ENCODE assay signal across 1 cellular context in the genomic region with DNA sequence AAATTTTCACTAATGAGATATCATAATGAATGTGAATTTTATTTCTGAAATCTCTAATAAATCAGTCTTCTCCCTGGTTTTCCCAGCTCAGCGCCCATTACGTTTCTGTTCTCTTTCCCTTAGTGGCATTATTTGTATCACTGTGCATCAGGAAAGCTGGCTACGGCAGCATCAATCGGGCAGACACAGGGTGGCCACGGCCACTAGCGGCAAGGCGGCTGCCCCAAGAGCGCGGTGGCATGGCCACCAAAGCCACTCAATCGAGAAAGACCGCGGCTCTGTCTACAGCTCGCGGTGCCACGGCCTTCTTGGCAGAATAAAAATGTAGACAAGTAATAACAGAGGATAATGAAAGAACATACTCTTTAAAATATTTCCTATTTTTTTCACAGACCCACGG.
TF ChIP-seq lines count a peak whose summit lies in the region.

No MANE protein-coding gene starts in this region.

TF ChIP-seq in GM12878, 131 proteins besides CTCF, POLR2A, EP300 and RAD21 (continued from another document):
- no peak for TF ChIP-seq PAX5 (IDR thresholded peaks at IDR 0.05; ENCODE audit: borderline replicate concordance, low read depth, low read length)
- no peak for TF ChIP-seq HDAC2 (IDR thresholded peaks at IDR 0.05)
- no peak for TF ChIP-seq STAT3 (IDR thresholded peaks at IDR 0.05; ENCODE audit: low read depth, low read length)
- no peak for TF ChIP-seq IKZF1 (conservative IDR thresholded peaks at IDR 0.05)
- TF ChIP-seq, protein P1, sequence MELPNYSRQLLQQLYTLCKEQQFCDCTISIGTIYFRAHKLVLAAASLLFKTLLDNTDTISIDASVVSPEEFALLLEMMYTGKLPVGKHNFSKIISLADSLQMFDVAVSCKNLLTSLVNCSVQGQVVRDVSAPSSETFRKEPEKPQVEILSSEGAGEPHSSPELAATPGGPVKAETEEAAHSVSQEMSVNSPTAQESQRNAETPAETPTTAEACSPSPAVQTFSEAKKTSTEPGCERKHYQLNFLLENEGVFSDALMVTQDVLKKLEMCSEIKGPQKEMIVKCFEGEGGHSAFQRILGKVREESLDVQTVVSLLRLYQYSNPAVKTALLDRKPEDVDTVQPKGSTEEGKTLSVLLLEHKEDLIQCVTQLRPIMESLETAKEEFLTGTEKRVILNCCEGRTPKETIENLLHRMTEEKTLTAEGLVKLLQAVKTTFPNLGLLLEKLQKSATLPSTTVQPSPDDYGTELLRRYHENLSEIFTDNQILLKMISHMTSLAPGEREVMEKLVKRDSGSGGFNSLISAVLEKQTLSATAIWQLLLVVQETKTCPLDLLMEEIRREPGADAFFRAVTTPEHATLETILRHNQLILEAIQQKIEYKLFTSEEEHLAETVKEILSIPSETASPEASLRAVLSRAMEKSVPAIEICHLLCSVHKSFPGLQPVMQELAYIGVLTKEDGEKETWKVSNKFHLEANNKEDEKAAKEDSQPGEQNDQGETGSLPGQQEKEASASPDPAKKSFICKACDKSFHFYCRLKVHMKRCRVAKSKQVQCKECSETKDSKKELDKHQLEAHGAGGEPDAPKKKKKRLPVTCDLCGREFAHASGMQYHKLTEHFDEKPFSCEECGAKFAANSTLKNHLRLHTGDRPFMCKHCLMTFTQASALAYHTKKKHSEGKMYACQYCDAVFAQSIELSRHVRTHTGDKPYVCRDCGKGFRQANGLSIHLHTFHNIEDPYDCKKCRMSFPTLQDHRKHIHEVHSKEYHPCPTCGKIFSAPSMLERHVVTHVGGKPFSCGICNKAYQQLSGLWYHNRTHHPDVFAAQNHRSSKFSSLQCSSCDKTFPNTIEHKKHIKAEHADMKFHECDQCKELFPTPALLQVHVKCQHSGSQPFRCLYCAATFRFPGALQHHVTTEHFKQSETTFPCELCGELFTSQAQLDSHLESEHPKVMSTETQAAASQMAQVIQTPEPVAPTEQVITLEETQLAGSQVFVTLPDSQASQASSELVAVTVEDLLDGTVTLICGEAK (IDR thresholded peaks at IDR 0.05; ENCODE audit: borderline replicate concordance): no peak
- TF ChIP-seq MTA2 (IDR thresholded peaks at IDR 0.05; ENCODE audit: low read depth): no peak
TF ChIP-seq in GM12878: peak in this region for 0.
